ENCODE assay signal across 14 cellular contexts in genomic region chr12:120766569-120766965, GRCh38.
"Had no signal": no experiment of that assay in that cellular context is flagged by ENCODE, and none has a peak within 500 bp of the region (broad histone marks: within the 10 kb centered on the region; RNA-seq: fewer than 3 reads in every experiment).

No MANE protein-coding gene starts in this region.

- H3K36me3 ChIP-seq: breast epithelium, neural progenitor cell, ovary had no signal

- H3K4me3 Mint-ChIP-seq: activated CD4-positive, alpha-beta T cell treated with anti-CD3 and anti-CD28 coated beads, Interleukin-2, amount 10 ng/mL, durations not matched to agents 24 days and 14 days; neural progenitor cell; stimulated activated memory B cell treated with anti-CD40 and anti-IgM and Interleukin-4, amounts not matched to agents 10 μg/mL and 1 μg/mL and 100 μg/mL, for 72 hours; T-helper 1 cell treated with Interleukin-12 subunit alpha and Interleukin-12 subunit beta and Interleukin-4 antibody, amounts not matched to agents 30 μg/mL and 1 μg/mL, for 36 hours had no signal

- DNase-seq: activated CD4-positive, alpha-beta T cell treated with anti-CD3 and anti-CD28 coated beads, Interleukin-2, amount 10 ng/mL, durations not matched to agents 24 days and 14 days; activated CD4-positive, CD25-positive, alpha-beta regulatory T cell; activated CD8-positive, alpha-beta memory T cell treated with anti-CD3 and anti-CD28 coated beads for 24 hours; dorsolateral prefrontal cortex; ovary; stimulated activated CD4-positive, alpha-beta T cell treated with anti-CD3 and anti-CD28 coated beads, Interleukin-12 subunit alpha, Interleukin-12 subunit beta, amount 100 ng/mL, for 4 hours; stimulated activated CD4-positive, alpha-beta T cell treated with anti-CD3 and anti-CD28 coated beads, Interleukin-2, amount 100 ng/mL, for 24 hours; tibial artery had no signal

- H3K9me3 Mint-ChIP-seq: activated CD4-positive, alpha-beta T cell treated with anti-CD3 and anti-CD28 coated beads, Interleukin-2, amount 10 ng/mL, durations not matched to agents 24 days and 14 days; neural progenitor cell; stimulated activated memory B cell treated with anti-CD40 and anti-IgM and Interleukin-4, amounts not matched to agents 10 μg/mL and 1 μg/mL and 100 μg/mL, for 72 hours; T-helper 1 cell treated with Interleukin-12 subunit alpha and Interleukin-12 subunit beta and Interleukin-4 antibody, amounts not matched to agents 30 μg/mL and 1 μg/mL, for 36 hours had no signal

- H3K27ac ChIP-seq: ascending aorta, esophagus muscularis mucosa, neural progenitor cell, ovary, tibial artery had no signal

- H3K27ac Mint-ChIP-seq: activated CD4-positive, alpha-beta T cell treated with anti-CD3 and anti-CD28 coated beads, Interleukin-2, amount 10 ng/mL, durations not matched to agents 24 days and 14 days; neural progenitor cell; stimulated activated memory B cell treated with anti-CD40 and anti-IgM and Interleukin-4, amounts not matched to agents 10 μg/mL and 1 μg/mL and 100 μg/mL, for 72 hours; T-helper 1 cell treated with Interleukin-12 subunit alpha and Interleukin-12 subunit beta and Interleukin-4 antibody, amounts not matched to agents 30 μg/mL and 1 μg/mL, for 36 hours had no signal

- H3K4me3 ChIP-seq: ascending aorta, breast epithelium, dorsolateral prefrontal cortex, esophagus muscularis mucosa, neural progenitor cell, ovary, tibial artery had no signal

- H3K27me3 ChIP-seq: ascending aorta, breast epithelium, dorsolateral prefrontal cortex, esophagus muscularis mucosa, neural progenitor cell, ovary, tibial artery had no signal

- ATAC-seq: stimulated activated memory B cell treated with anti-CD40 and anti-IgM and Interleukin-4, amounts not matched to agents 10 μg/mL and 1 μg/mL and 100 μg/mL, for 72 hours had no signal

- H3K9me3 ChIP-seq: ascending aorta, breast epithelium, esophagus muscularis mucosa, ovary, tibial artery had no signal

- H3K27me3 Mint-ChIP-seq: activated CD4-positive, alpha-beta T cell treated with anti-CD3 and anti-CD28 coated beads, Interleukin-2, amount 10 ng/mL, durations not matched to agents 24 days and 14 days; stimulated activated memory B cell treated with anti-CD40 and anti-IgM and Interleukin-4, amounts not matched to agents 10 μg/mL and 1 μg/mL and 100 μg/mL, for 72 hours had no signal

- H3K4me1 ChIP-seq: ascending aorta, breast epithelium had no signal
